Comparison of ENCODE assay signal across 8 cellular contexts in genomic region chr1:51506537-51506936, GRCh38. TPM values are rescaled to one million over a fixed set of nuclear protein-coding genes. Genes with fewer than 3 reads are reported as not detected.
DNase-seq lines count a peak whose midpoint lies in the region; ATAC-seq and TF ChIP-seq lines count a peak whose summit lies in the region.

No MANE protein-coding gene starts in this region.

- no peaks in the 10 kb centered on the region for H4K20me1 ChIP-seq in DOHH2 (ENCODE audit: control insufficient read depth, insufficient read depth, low read depth, low read length)
- no peaks in the 10 kb centered on the region for H4K20me1 ChIP-seq in mammary epithelial cell (ENCODE audit: insufficient read depth, low read length)

- H3F3A ChIP-seq in DOHH2 (ENCODE audit: control insufficient read depth, insufficient read depth): peaks cover 45% of the 10 kb centered on the region

- H3K4me3 ChIP-seq in DOHH2 (ENCODE audit: low read length) (peak overlapping the region; percentile 46), mammary epithelial cell (replicated peaks in 1 of 3; ENCODE audit: insufficient read depth in 1 of 3, low read depth in 2 of 3, low read length in 3 of 3) (peak overlapping the region in 1 of 3 experiments; percentile 27)

- BruUV-seq in mammary epithelial cell (replicated peaks; lab: Mats Ljungman, UMichigan): no TSS peak

- H2AFZ ChIP-seq in mammary epithelial cell (ENCODE audit: low read depth, low read length): no peak overlapping the region

- DNase-seq in mammary epithelial cell (peak; percentile 36), occipital lobe (lab: John Stamatoyannopoulos, UW) (peak; percentile 18), NCI-H510A (lab: John Stamatoyannopoulos, UW) (no peak), T1000 (lab: John Stamatoyannopoulos, UW) (no peak), DMS53 (lab: John Stamatoyannopoulos, UW) (no peak)
- no peak for DNase-seq in NK-92 treated with Interleukin-12 subunit alpha and Interleukin-12 subunit beta, amount 100 ng/mL, for 24 hours (lab: John Stamatoyannopoulos, UW)

- H3K79me2 ChIP-seq in DOHH2 (ENCODE audit: control insufficient read depth, low read length) (peaks cover 99% of the 10 kb centered on the region), mammary epithelial cell (ENCODE audit: insufficient read depth, low read length) (peaks cover 90% of the 10 kb centered on the region)

- H3K9me2 ChIP-seq in DOHH2 (replicated peaks; ENCODE audit: control insufficient read depth, low read length): no peaks in the 10 kb centered on the region

- no peaks in the 10 kb centered on the region for H3K9me3 ChIP-seq in DOHH2 (ENCODE audit: control insufficient read depth, insufficient read depth, low read length)
- H3K9me3 ChIP-seq in mammary epithelial cell (replicated peaks; ENCODE audit: insufficient read depth, low read length): no peaks in the 10 kb centered on the region

- intact Hi-C loops in mammary epithelial cell (cut with micrococcal nuclease): no loop called here

- H3K36me3 ChIP-seq in DOHH2 (ENCODE audit: control insufficient read depth, low read length) (peaks cover 37% of the 10 kb centered on the region), mammary epithelial cell (ENCODE audit: insufficient read depth, low read length) (no peaks in the 10 kb centered on the region)

- H3K27ac ChIP-seq in DOHH2 (ENCODE audit: low read depth, low read length) (peak overlapping the region; percentile 99), mammary epithelial cell (ENCODE audit: insufficient read depth, low read depth, low read length) (no peak overlapping the region)

- 14% methylated on average over 3 of the region's 3 CpGs for WGBS in mammary epithelial cell (ENCODE audit: low coverage, missing lambda C conversion rate)

- in situ Hi-C loops in mammary epithelial cell (cut with MboI; ENCODE audit: low sequenced_read_pairs in 2 of 2): no loop called here

- ATAC-seq in HG02763 (IDR thresholded peaks at IDR 0.05; ENCODE audit: unreplicated experiment): peak; percentile 32

- H3K4me1 ChIP-seq in DOHH2 (ENCODE audit: control insufficient read depth, low read length) (peaks cover 99% of the 10 kb centered on the region), mammary epithelial cell (ENCODE audit: insufficient read depth, low read length) (no peaks in the 10 kb centered on the region)

- CTCF ChIA-PET in mammary epithelial cell (lab: Charles Lee; ENCODE audit: low non-redundant PET): no interaction called here

- TF ChIP-seq CTCF in DOHH2 (IDR thresholded peaks at IDR 0.05; ENCODE audit: low read depth, low read length, poor library complexity, severe bottlenecking): no peak
- TF ChIP-seq CTCF in mammary epithelial cell (conservative IDR thresholded peaks at IDR 0.05 in 1 of 2, IDR thresholded peaks at IDR 0.05 in 1 of 2; ENCODE audit: extremely low read depth in 1 of 2, insufficient read depth in 1 of 2, low read depth in 1 of 2, low read length in 2 of 2): no peak

- dilution Hi-C loops in mammary epithelial cell (cut with HindIII; ENCODE audit: low sequenced_read_pairs): no loop called here

- H3K4me2 ChIP-seq in DOHH2 (ENCODE audit: low read length) (peak overlapping the region; percentile 64), mammary epithelial cell (ENCODE audit: insufficient read depth, low read depth, low read length) (peak overlapping the region; percentile 69)

- peak overlapping the region; percentile 3 for H3K9ac ChIP-seq in mammary epithelial cell (ENCODE audit: insufficient read depth, low read length)

- H3K27me3 ChIP-seq in DOHH2 (ENCODE audit: control insufficient read depth, low read length): no peaks in the 10 kb centered on the region
- H3K27me3 ChIP-seq in mammary epithelial cell (ENCODE audit: insufficient read depth, low read length): no peaks in the 10 kb centered on the region

RNA-seq across cellular contexts. Expression of gene EPS15, which starts 12.5 kb away (rescaled TPM):
- 10 to 100 TPM; 48.0 to 52.3 TPM for total RNA-seq in mammary epithelial cell
- 23.1 TPM for polyA plus RNA-seq in mammary epithelial cell
- 57.7 TPM for polyA minus RNA-seq in mammary epithelial cell
- 189 TPM for total RNA-seq in occipital lobe

Comparison
In these comparisons a context has a peak if more than half of its experiments do, and no peak if none do; other contexts are left out.
1. DNase-seq: peak in mammary epithelial cell (single experiment) and occipital lobe (single experiment); none in NCI-H510A (single experiment), T1000 (single experiment), NK-92 treated with Interleukin-12 subunit alpha and Interleukin-12 subunit beta, amount 100 ng/mL, for 24 hours (single experiment) and DMS53 (single experiment).